33 cellular contexts compared by ENCODE assay signal in the genomic region with DNA sequence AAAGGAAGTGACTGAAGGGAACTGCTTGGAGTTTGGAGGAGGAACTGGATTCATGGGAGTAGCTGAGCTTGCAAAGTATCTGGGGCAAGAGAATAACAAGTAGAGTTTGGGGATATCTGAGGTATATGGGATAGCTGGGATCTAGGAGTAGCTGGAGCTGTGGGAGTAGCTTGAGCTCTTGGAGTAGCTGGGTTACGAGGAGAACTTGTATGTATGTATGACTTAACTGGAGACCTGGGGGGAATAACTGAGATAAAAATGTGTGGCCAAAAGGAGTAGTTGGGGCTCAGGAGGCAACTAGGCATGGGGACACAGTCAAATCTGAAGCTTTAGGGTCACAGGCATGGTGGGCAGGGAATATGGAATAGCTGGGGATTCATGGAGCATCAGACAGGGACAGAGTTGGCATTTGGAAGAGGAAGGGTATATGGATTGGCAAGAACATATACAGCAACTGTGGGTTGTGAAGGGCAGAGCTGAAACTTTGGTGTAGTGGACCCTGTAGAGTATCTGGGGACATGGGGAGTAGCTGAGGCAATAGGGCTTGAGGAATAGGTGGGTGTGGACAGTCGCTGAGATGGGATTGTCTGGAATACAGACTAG. TPM values are rescaled to one million over a fixed set of nuclear protein-coding genes. Genes with fewer than 3 reads are reported as not detected.
"Had no signal": no experiment of that assay in that cellular context is flagged by ENCODE, and none has a peak within 500 bp of the region (broad histone marks: within the 10 kb centered on the region; RNA-seq: fewer than 3 reads in every experiment).

No MANE protein-coding gene starts in this region.

- H3K36me3 ChIP-seq: esophagus squamous epithelium, gastroesophageal sphincter had no signal

- H3K4me3 ChIP-seq: body of pancreas, esophagus squamous epithelium, gastroesophageal sphincter had no signal

- DNase-seq: activated CD4-positive, alpha-beta memory T cell treated with anti-CD3 and anti-CD28 coated beads, Interleukin-2, amount 10 ng/mL, durations not matched to agents 7 days and 5 days; activated CD4-positive, alpha-beta T cell treated with anti-CD3 and anti-CD28 coated beads for 1 hour; activated CD4-positive, alpha-beta T cell treated with anti-CD3 and anti-CD28 coated beads for 4 hours; activated CD4-positive, alpha-beta T cell treated with anti-CD3 and anti-CD28 coated beads, Interleukin-2, amount 10 ng/mL, durations not matched to agents 7 days and 5 days; activated CD4-positive, alpha-beta T cell treated with anti-CD3 and anti-CD28 coated beads, Interleukin-2, amount 50 U/mL, for 4 hours; activated CD8-positive, alpha-beta memory T cell treated with anti-CD3 and anti-CD28 coated beads, Interleukin-2, amount 50 U/mL, for 48 hours; activated gamma-delta T cell; activated naive CD4-positive, alpha-beta T cell; activated naive CD4-positive, alpha-beta T cell treated with anti-CD3 and anti-CD28 coated beads, Interleukin-2, amount 50 U/mL, for 16 hours; activated T-cell treated with anti-CD3 and anti-CD28 coated beads for 4 hours; activated T-cell treated with anti-CD3 and anti-CD28 coated beads, Interleukin-2, amount 50 U/mL, for 24 hours; activated T-cell treated with anti-CD3 and anti-CD28 coated beads, Interleukin-2, amount 50 U/mL, for 72 hours; amygdala; aorta; body of pancreas; caudate nucleus; cortex of kidney; dermis blood vessel endothelial cell; effector CD4-positive, alpha-beta T cell; effector memory CD8-positive, alpha-beta T cell; esophagus squamous epithelium; foreskin melanocyte; head of caudate nucleus; T-helper 2 cell had no signal

- H3K9me3 Mint-ChIP-seq: effector memory CD8-positive, alpha-beta T cell had no signal

- H3K4me3 Mint-ChIP-seq: activated CD4-positive, alpha-beta memory T cell treated with anti-CD3 and anti-CD28 coated beads, Interleukin-2, amount 10 ng/mL, durations not matched to agents 7 days and 5 days; activated CD4-positive, alpha-beta T cell treated with anti-CD3 and anti-CD28 coated beads, Interleukin-2, amount 10 ng/mL, durations not matched to agents 7 days and 5 days; activated naive CD8-positive, alpha-beta T cell; activated T-cell treated with anti-CD3 and anti-CD28 coated beads, Interleukin-2, amount 50 U/mL, for 24 hours; activated T-cell treated with anti-CD3 and anti-CD28 coated beads, Interleukin-2, amount 50 U/mL, for 72 hours; effector memory CD8-positive, alpha-beta T cell had no signal

- H3K9me3 ChIP-seq: body of pancreas, esophagus squamous epithelium, gastroesophageal sphincter had no signal

- ATAC-seq: activated T-cell treated with anti-CD3 and anti-CD28 coated beads, Interleukin-2, amount 50 U/mL, for 72 hours; body of pancreas; effector memory CD8-positive, alpha-beta T cell; gastroesophageal sphincter had no signal

- H3K27ac ChIP-seq: body of pancreas, epithelial cell of prostate, esophagus squamous epithelium, gastroesophageal sphincter had no signal

- H3K27ac Mint-ChIP-seq: activated CD4-positive, alpha-beta memory T cell treated with anti-CD3 and anti-CD28 coated beads, Interleukin-2, amount 10 ng/mL, durations not matched to agents 7 days and 5 days; activated CD4-positive, alpha-beta T cell treated with anti-CD3 and anti-CD28 coated beads, Interleukin-2, amount 10 ng/mL, durations not matched to agents 7 days and 5 days; activated naive CD8-positive, alpha-beta T cell; activated T-cell treated with anti-CD3 and anti-CD28 coated beads, Interleukin-2, amount 50 U/mL, for 24 hours; activated T-cell treated with anti-CD3 and anti-CD28 coated beads, Interleukin-2, amount 50 U/mL, for 72 hours had no signal

RNA-seq across cellular contexts. Expression of a gene that starts 28.3 kb away (rescaled TPM):
- total RNA-seq: fibroblast of lung had no signal

RNA-seq across cellular contexts. Expression of a gene that starts 47.6 kb away (rescaled TPM):
- total RNA-seq: aorta; chondrocyte; dermis blood vessel endothelial cell; endothelial cell of umbilical vein; esophagus squamous epithelium; fibroblast of villous mesenchyme; gastroesophageal sphincter; glomerular endothelial cell; T-helper 1 cell treated with Interleukin-12 subunit alpha and Interleukin-12 subunit beta and Interleukin-4 antibody, amounts not matched to agents 30 ng/mL and 1 ng/mL, for 36 hours had no signal
